In genomic region chr10:99787782-99788181, GRCh38 we compare ENCODE assay signal across 14 cellular contexts.
"Had no signal": no experiment of that assay in that cellular context is flagged by ENCODE, and none has a peak within 500 bp of the region (broad histone marks: within the 10 kb centered on the region; RNA-seq: fewer than 3 reads in every experiment).

No MANE protein-coding gene starts in this region.

- H3K4me1 ChIP-seq: right atrium auricular region had no signal

- H3K36me3 ChIP-seq: heart right ventricle, neutrophil, right atrium auricular region, thoracic aorta had no signal

- H3K27me3 ChIP-seq: foreskin keratinocyte, heart right ventricle, neutrophil, right atrium auricular region had no signal

- H3K4me3 ChIP-seq: heart right ventricle, right atrium auricular region, thoracic aorta had no signal

- ATAC-seq: activated CD4-positive, CD25-positive, alpha-beta regulatory T cell treated with anti-CD3 and anti-CD28 coated beads, Interleukin-2, amount 50 U/mL, for 24 hours; activated naive CD4-positive, alpha-beta T cell treated with anti-CD3 and anti-CD28 coated beads, Interleukin-2, amount 50 U/mL, for 72 hours; foreskin keratinocyte; naive thymus-derived CD8-positive, alpha-beta T cell; stimulated activated naive B cell treated with anti-CD40 and anti-IgM and Interleukin-4, amounts not matched to agents 10 μg/mL and 1 μg/mL and 100 μg/mL, for 72 hours had no signal

- H3K9me3 ChIP-seq: neutrophil, right atrium auricular region, thoracic aorta had no signal

- DNase-seq: activated effector memory CD4-positive, alpha-beta T cell treated with Interleukin-2 at 50 U/mL for 16 hours; amygdala; cerebellar nuclear complex; foreskin keratinocyte; heart right ventricle; kidney; naive thymus-derived CD8-positive, alpha-beta T cell; stimulated activated CD4-positive, alpha-beta T cell treated with anti-CD3 and anti-CD28 coated beads, Interleukin-2, amount 100 ng/mL, for 24 hours; stimulated activated naive B cell treated with anti-CD40 and anti-IgM and Interleukin-4, amounts not matched to agents 10 μg/mL and 1 μg/mL and 100 μg/mL, for 72 hours had no signal

- H3K27ac ChIP-seq: foreskin keratinocyte, neutrophil had no signal
